Comparison of ENCODE assay signal across 19 cellular contexts in the genomic region with DNA sequence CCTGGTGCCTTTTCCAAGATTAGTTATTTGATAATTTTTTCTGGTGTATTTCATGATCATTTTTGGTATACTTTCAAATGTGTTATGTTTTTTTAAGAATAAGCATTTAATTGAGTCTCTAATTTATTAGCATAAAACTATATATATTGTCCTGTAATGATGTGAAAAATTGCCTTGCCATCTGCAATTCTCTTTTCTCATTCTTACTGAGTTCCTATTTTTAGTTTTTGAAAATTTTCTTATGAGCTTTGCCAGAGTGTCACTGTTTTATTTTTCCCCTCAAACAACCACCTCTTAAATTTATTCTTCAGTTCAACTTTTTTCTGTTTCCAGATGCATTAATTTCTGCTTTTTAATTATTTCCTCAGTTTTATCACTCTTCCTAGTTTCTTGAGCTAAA. TPM values are rescaled to one million over a fixed set of nuclear protein-coding genes. Genes with fewer than 3 reads are reported as not detected.
A peak's percentile ranks its signal among the peaks of the same experiment; 100 is the strongest.
DNase-seq lines count a peak whose midpoint lies in the region; ATAC-seq, FAIRE-seq and TF ChIP-seq lines count a peak whose summit lies in the region.
"Had no signal": no experiment of that assay in that cellular context is flagged by ENCODE, and none has a peak within 500 bp of the region (broad histone marks: within the 10 kb centered on the region; RNA-seq: fewer than 3 reads in every experiment).

No MANE protein-coding gene starts in this region.

- H3K4me3 Mint-ChIP-seq in CD8-positive, alpha-beta T cell = no peak overlapping the region
- H3K4me3 Mint-ChIP-seq in T-helper 17 cell (no peak overlapping the region), naive B cell (peak overlapping the region in 3 of 8 donors; percentile 17 to 52 (median 43))
- H3K4me3 Mint-ChIP-seq: CD4-positive, alpha-beta memory T cell had no signal

- no peaks in the 10 kb centered on the region for H3K9me3 ChIP-seq in CD8-positive, alpha-beta T cell (ENCODE audit: low read length)
- H3K9me3 ChIP-seq in T-helper 17 cell (ENCODE audit: control insufficient read depth, low read length, poor library complexity, severe bottlenecking) (no peaks in the 10 kb centered on the region), MG63 (no peaks in the 10 kb centered on the region)
- H3K9me3 ChIP-seq: BE2C had no signal

- POLR2A ChIA-PET in CD8-positive, alpha-beta T cell (lab: Charles Lee) = interaction anchor here (0.8 to 1.3 kb wide), 2 partner anchors 10 to 58 kb away, joined by 4 read pairs; no protein-coding TSS in a partner anchor

- peaks cover 28% of the 10 kb centered on the region for H3K36me3 Mint-ChIP-seq in CD8-positive, alpha-beta T cell
- H3K36me3 Mint-ChIP-seq in T-helper 17 cell (ENCODE audit: low read depth) (peaks cover 5% of the 10 kb centered on the region), naive B cell (peaks cover 29 to 35% of the 10 kb centered on the region in 2 donors)

- no peaks in the 10 kb centered on the region for H3K27me3 Mint-ChIP-seq in CD8-positive, alpha-beta T cell (ENCODE audit: low read depth)
- no peaks in the 10 kb centered on the region for H3K27me3 Mint-ChIP-seq in T-helper 17 cell
- H3K27me3 Mint-ChIP-seq in naive B cell = no peaks in the 10 kb centered on the region
- H3K27me3 Mint-ChIP-seq: CD4-positive, alpha-beta memory T cell had no signal

- H3K36me3 ChIP-seq in CD8-positive, alpha-beta T cell (ENCODE audit: insufficient read depth, low read length) = no peaks in the 10 kb centered on the region
- no peaks in the 10 kb centered on the region for H3K36me3 ChIP-seq in MG63
- H3K36me3 ChIP-seq: BE2C had no signal

- TF ChIP-seq CTCF in CD8-positive, alpha-beta T cell (IDR thresholded peaks at IDR 0.05) = no peak

- peak overlapping the region; percentile 62 for H3K27ac Mint-ChIP-seq in CD8-positive, alpha-beta T cell
- H3K27ac Mint-ChIP-seq in T-helper 17 cell (peak overlapping the region; percentile 19), naive B cell (peak overlapping the region; percentile 12 to 83 (median 66))

- peaks cover 76% of the 10 kb centered on the region for H3K4me1 Mint-ChIP-seq in CD8-positive, alpha-beta T cell (ENCODE audit: low read depth)
- H3K4me1 Mint-ChIP-seq in T-helper 17 cell = peaks cover 38% of the 10 kb centered on the region
- peaks cover 70 to 86% (median 86%) of the 10 kb centered on the region in 3 donors for H3K4me1 Mint-ChIP-seq in naive B cell

- H3K27ac ChIP-seq in CD8-positive, alpha-beta T cell (ENCODE audit: low read depth, low read length) = no peak overlapping the region
- H3K27ac ChIP-seq: KMS-11 had no signal

- DNase-seq in CD8-positive, alpha-beta T cell = no peak
- DNase-seq in GM18507 (ENCODE audit: extremely low spot score, insufficient read length, low read depth) (no peak), T-helper 17 cell (no peak), naive B cell (no peak), NCI-H187 (lab: John Stamatoyannopoulos, UW) (no peak), MG63 (no peak), COR-L47 (lab: John Stamatoyannopoulos, UW) (no peak)
- DNase-seq: BE2C; CD4-positive, alpha-beta memory T cell; GF-D8; NCI-H1092 treated with DMSO at 0.1 percent for 48 hours; NCI-H1694 treated with DMSO at 0.1 percent for 48 hours; NCI-H345; NCI-H526; SIG-M5 had no signal

- H3K27me3 ChIP-seq in CD8-positive, alpha-beta T cell (ENCODE audit: insufficient read depth, low read length) = no peaks in the 10 kb centered on the region
- no peaks in the 10 kb centered on the region for H3K27me3 ChIP-seq in MG63
- H3K27me3 ChIP-seq: BE2C had no signal

- H3K4me3 ChIP-seq in CD8-positive, alpha-beta T cell (ENCODE audit: low read depth, low read length) = no peak overlapping the region
- H3K4me3 ChIP-seq in MG63 = no peak overlapping the region

- H3K9me3 Mint-ChIP-seq in CD8-positive, alpha-beta T cell = no peaks in the 10 kb centered on the region
- no peaks in the 10 kb centered on the region for H3K9me3 Mint-ChIP-seq in naive B cell
- H3K9me3 Mint-ChIP-seq: CD4-positive, alpha-beta memory T cell had no signal

- peak; percentile 45 for FAIRE-seq in GM18507 (lab: Jason Lieb, UNC)

- intact Hi-C loops in CD8-positive, alpha-beta T cell (cut with DNase I, micrococcal nuclease) = loop anchor here in 1 of 2 experiments (5.0 kb wide), 1 partner anchor 93 kb away; no protein-coding TSS in a partner anchor

- ATAC-seq in CD8-positive, alpha-beta T cell = no peak
- no peak for ATAC-seq in T-helper 17 cell
- ATAC-seq in naive B cell (ENCODE audit: low read depth in 2 of 2) = no peak

- peaks cover 23% of the 10 kb centered on the region for H3K4me1 ChIP-seq in CD8-positive, alpha-beta T cell (ENCODE audit: insufficient read depth, low read length)
- H3K4me1 ChIP-seq: BE2C had no signal

- CTCF ChIA-PET in CD8-positive, alpha-beta T cell (lab: Charles Lee) = interaction anchor here (5.1 kb wide), 1 partner anchor 16 kb away, joined by 28 read pairs; no protein-coding TSS in a partner anchor

RNA-seq across cellular contexts. Expression of a gene that starts 59.3 kb away (rescaled TPM):
- 10 to 100 TPM; 62.8 to 64.4 TPM for total RNA-seq in CD8-positive, alpha-beta T cell
- 100 to 1,000 TPM; 122 to 137 TPM for total RNA-seq in T-helper 17 cell
- 100 to 1,000 TPM; 213 to 344 (median 285) TPM for polyA plus RNA-seq in naive B cell (ENCODE audit: low read depth in 6 of 6)
- 0.02 TPM in 1 of 2 replicates, not detected in the other for total RNA-seq in MG63 (2014; rRNA removed; shearing (Covaris generic); ENCODE audit: low replicate concordance)
- total RNA-seq: MCF 10A, RPMI7951 had no signal
- polyA plus RNA-seq: AG04450 had no signal

Comparison
In these comparisons a context has a peak if more than half of its experiments do, and no peak if none do; other contexts are left out.
1. RNA of a gene that starts 59.3 kb away (total RNA-seq): 122 to 137 TPM in T-helper 17 cell and 62.8 to 64.4 TPM in CD8-positive, alpha-beta T cell; 0.02 TPM in MG63; every median in the first group is over 10 times any median in the second.
2. Peak in every context shown above with its lines, with median percentiles within 50 percentile points of each other: H3K27ac Mint-ChIP-seq.